ENCODE assay signal across 1 cellular context in genomic region chr1:1959840-1960479, GRCh38.
TF ChIP-seq lines count a peak whose summit lies in the region.

No MANE protein-coding gene starts in this region.

TF ChIP-seq in HepG2, 621 proteins besides CTCF, POLR2A, EP300 and RAD21 (continued from another document and continues in another):
- TF ChIP-seq ZBTB4 (CRISPR knock-in tag; IDR thresholded peaks at IDR 0.05; ENCODE audit: borderline replicate concordance) (peak; percentile 80; the same call in 1 of the 2 replicates), NAIF1 (CRISPR knock-in tag; IDR thresholded peaks at IDR 0.05; ENCODE audit: borderline replicate concordance) (no peak), HNRNPL (IDR thresholded peaks at IDR 0.05; ENCODE audit: low read depth, low read length) (peak; percentile 89), NFRKB (IDR thresholded peaks at IDR 0.05) (no peak), ZNF770 (CRISPR knock-in tag; IDR thresholded peaks at IDR 0.05) (peak; percentile 89), RBAK (CRISPR knock-in tag; IDR thresholded peaks at IDR 0.05) (no peak), SAP130 (CRISPR knock-in tag; IDR thresholded peaks at IDR 0.05; ENCODE audit: low read depth) (peak; percentile 91), GTF3A (CRISPR knock-in tag; conservative IDR thresholded peaks at IDR 0.05) (no peak), RFXAP (CRISPR knock-in tag; IDR thresholded peaks at IDR 0.05; ENCODE audit: borderline replicate concordance) (0 out of 2 replicates have a peak, but pooled peaks have one; percentile 33), SRF (IDR thresholded peaks at IDR 0.05; ENCODE audit: low read depth, low read length) (no peak), SALL1 (CRISPR knock-in tag; IDR thresholded peaks at IDR 0.05) (peak; percentile 88), NFIC (IDR thresholded peaks at IDR 0.05; ENCODE audit: low read length) (no peak), ATF5 (CRISPR knock-in tag; IDR thresholded peaks at IDR 0.05; ENCODE audit: low read depth) (no peak), ZNF160 (CRISPR knock-in tag; IDR thresholded peaks at IDR 0.05) (no peak; the same call in 1 of the 2 replicates), ZHX1 (CRISPR knock-in tag; IDR thresholded peaks at IDR 0.05; ENCODE audit: low read depth) (peak; percentile 42; the same call in 1 of the 2 replicates), TFDP2 (CRISPR knock-in tag; IDR thresholded peaks at IDR 0.05) (peak; percentile 24; the same call in 1 of the 2 replicates), MIXL1 (CRISPR knock-in tag; IDR thresholded peaks at IDR 0.05) (no peak), THRA (CRISPR knock-in tag; IDR thresholded peaks at IDR 0.05; ENCODE audit: borderline replicate concordance) (0 out of 2 replicates have a peak, but pooled peaks have one; percentile 43), ZNF350 (CRISPR knock-in tag; IDR thresholded peaks at IDR 0.05; ENCODE audit: borderline replicate concordance, low read depth) (peak; percentile 84; the same call in 1 of the 2 replicates), FOXK1 (CRISPR knock-in tag; IDR thresholded peaks at IDR 0.05; ENCODE audit: borderline replicate concordance, low read depth) (no peak), KLF6 (CRISPR knock-in tag; IDR thresholded peaks at IDR 0.05) (no peak), BHLHE40 (IDR thresholded peaks at IDR 0.05; ENCODE audit: low read length) (peak; percentile 81), BRCA1 (CRISPR knock-in tag; IDR thresholded peaks at IDR 0.05) (0 out of 2 replicates have a peak, but pooled peaks have one; percentile 58), KDM5B (CRISPR knock-in tag; IDR thresholded peaks at IDR 0.05; ENCODE audit: borderline replicate concordance) (no peak), ZBTB10 (CRISPR knock-in tag; IDR thresholded peaks at IDR 0.05; ENCODE audit: borderline replicate concordance) (no peak; the same call in 1 of the 2 replicates), BRF2 (CRISPR knock-in tag; IDR thresholded peaks at IDR 0.05) (no peak), ZNF235 (CRISPR knock-in tag; IDR thresholded peaks at IDR 0.05; ENCODE audit: borderline replicate concordance) (0 out of 2 replicates have a peak, but pooled peaks have one; percentile 22), KDM1A (CRISPR knock-in tag; IDR thresholded peaks at IDR 0.05) (0 out of 2 replicates have a peak, but pooled peaks have one; percentile 52), MTF1 (CRISPR knock-in tag; IDR thresholded peaks at IDR 0.05) (no peak), MAFF (IDR thresholded peaks at IDR 0.05; ENCODE audit: low read depth, low read length) (no peak), ZNF672 (CRISPR knock-in tag; IDR thresholded peaks at IDR 0.05) (no peak), CENPX (CRISPR knock-in tag; IDR thresholded peaks at IDR 0.05) (no peak), ERF (CRISPR knock-in tag; IDR thresholded peaks at IDR 0.05) (peak; percentile 59; the same call in 1 of the 2 replicates)
